In genomic region chr9:137034709-137035506, GRCh38 we compare ENCODE assay signal across 8 cellular contexts. TPM values are rescaled to one million over a fixed set of nuclear protein-coding genes. Genes with fewer than 3 reads are reported as not detected.
DNase-seq lines count a peak whose midpoint lies in the region; ATAC-seq, FAIRE-seq and TF ChIP-seq lines count a peak whose summit lies in the region.

No MANE protein-coding gene starts in this region.

- no peak for FAIRE-seq in bronchial epithelial cell (lab: Jason Lieb, UNC)

- peak; percentile 98 for TF ChIP-seq CTCF in bronchial epithelial cell (IDR thresholded peaks at IDR 0.05; ENCODE audit: insufficient read depth, low read length, severe bottlenecking)
- TF ChIP-seq CTCF in kidney epithelial cell (IDR thresholded peaks at IDR 0.05; ENCODE audit: insufficient read depth, low read length, poor library complexity, severe bottlenecking), result peak; percentile 96

- ATAC-seq in HG02759 (IDR thresholded peaks at IDR 0.05; ENCODE audit: unreplicated experiment) (peak; percentile 64), HG03521 (IDR thresholded peaks at IDR 0.05; ENCODE audit: unreplicated experiment) (no peak)

- DNase-seq in ELF-1 (ENCODE audit: low read depth, low spot score), result peak; percentile 88
- DNase-seq in NCI-H446 treated with DMSO at 0.1 percent for 48 hours (lab: John Stamatoyannopoulos, UW), result peak; percentile 43
- DNase-seq in activated CD4-positive, CD25-positive, alpha-beta regulatory T cell treated with anti-CD3 and anti-CD28 coated beads, Interleukin-2, amount 50 U/mL, for 16 hours (ENCODE audit: low read depth, low spot score), result peak; percentile 60
- peak; percentile 70 for DNase-seq in bronchial epithelial cell (ENCODE audit: low read depth)
- DNase-seq in kidney epithelial cell (ENCODE audit: low read depth), result no peak
- peak; percentile 92 for DNase-seq in stimulated activated CD4-positive, alpha-beta T cell treated with anti-CD3 and anti-CD28 coated beads, Interleukin-15, amount 100 ng/mL, for 24 hours

- H3K4me3 ChIP-seq in bronchial epithelial cell (ENCODE audit: low read depth, low read length) (no peak overlapping the region), kidney epithelial cell (ENCODE audit: low read depth, low read length) (no peak overlapping the region)

- H3K27me3 ChIP-seq in bronchial epithelial cell (ENCODE audit: control insufficient read depth, insufficient read depth, low read length) (no peaks in the 10 kb centered on the region), kidney epithelial cell (ENCODE audit: control insufficient read depth, insufficient read depth, low read length) (peaks cover 4% of the 10 kb centered on the region)

- peaks cover 2% of the 10 kb centered on the region for H3K36me3 ChIP-seq in bronchial epithelial cell (ENCODE audit: control insufficient read depth, insufficient read depth, low read length)
- H3K36me3 ChIP-seq in kidney epithelial cell (ENCODE audit: control insufficient read depth, insufficient read depth, low read length), result no peaks in the 10 kb centered on the region

RNA-seq across cellular contexts. Expression of gene FUT7, which starts 3.0 kb away (rescaled TPM):
- total RNA-seq in bronchial epithelial cell, result not detected in 2 replicates
- not detected in 2 replicates for total RNA-seq in kidney epithelial cell

RNA-seq across cellular contexts. Expression of gene ABCA2, which starts 6.9 kb away (rescaled TPM):
- total RNA-seq in bronchial epithelial cell, result 5.5 and 9.9 TPM in 2 replicates
- 5.3 and 15.4 TPM in 2 replicates for total RNA-seq in kidney epithelial cell

RNA-seq across cellular contexts. Expression of gene NPDC1, which starts 11.1 kb away (rescaled TPM):
- total RNA-seq in bronchial epithelial cell (5.5 and 10.5 TPM in 2 replicates), kidney epithelial cell (58.3 and 76.1 TPM in 2 replicates)

RNA-seq across cellular contexts. Expression of gene ENTPD2, which starts 19.0 kb away (rescaled TPM):
- total RNA-seq in bronchial epithelial cell, result 0.79 and 1.2 TPM in 2 replicates
- total RNA-seq in kidney epithelial cell, result 0.21 TPM in 1 of 2 replicates, not detected in the other

RNA-seq across cellular contexts. Expression of gene SAPCD2, which starts 35.4 kb away (rescaled TPM):
- total RNA-seq in bronchial epithelial cell (0.26 and 1.2 TPM in 2 replicates), kidney epithelial cell (5.3 and 5.8 TPM in 2 replicates)
